12 cellular contexts compared by ENCODE assay signal in genomic region chr1:183610053-183610452, GRCh38. TPM values are rescaled to one million over a fixed set of nuclear protein-coding genes. Genes with fewer than 3 reads are reported as not detected.
DNase-seq lines count a peak whose midpoint lies in the region; ATAC-seq and TF ChIP-seq lines count a peak whose summit lies in the region.
"Had no signal": no experiment of that assay in that cellular context is flagged by ENCODE, and none has a peak within 500 bp of the region (broad histone marks: within the 10 kb centered on the region; RNA-seq: fewer than 3 reads in every experiment).

No MANE protein-coding gene starts in this region.

- H3K4me1 Mint-ChIP-seq in stimulated activated memory B cell treated with anti-CD40 and anti-IgM and Interleukin-4, amounts not matched to agents 10 μg/mL and 1 μg/mL and 100 μg/mL, for 72 hours = peaks cover 37% of the 10 kb centered on the region

- H3K9me3 Mint-ChIP-seq in stimulated activated memory B cell treated with anti-CD40 and anti-IgM and Interleukin-4, amounts not matched to agents 10 μg/mL and 1 μg/mL and 100 μg/mL, for 72 hours = no peaks in the 10 kb centered on the region
- H3K9me3 Mint-ChIP-seq: activated CD4-positive, alpha-beta memory T cell treated with anti-CD3 and anti-CD28 coated beads, Interleukin-2, amount 10 ng/mL, durations not matched to agents 7 days and 5 days; activated naive CD8-positive, alpha-beta T cell treated with anti-CD3 and anti-CD28 coated beads, Interleukin-2, amount 10 ng/mL, durations not matched to agents 7 days and 5 days had no signal

- ATAC-seq in SK-N-SH treated with all-trans-retinoic acid at 6 μM for 48 hours (peak; percentile 48), heart left ventricle (peak; percentile 39 to 66 (median 61))
- ATAC-seq in stimulated activated memory B cell treated with anti-CD40 and anti-IgM and Interleukin-4, amounts not matched to agents 10 μg/mL and 1 μg/mL and 100 μg/mL, for 72 hours = no peak

- TF ChIP-seq CTCF in heart left ventricle (IDR thresholded peaks at IDR 0.05) = no peak

- peaks cover 10% of the 10 kb centered on the region for H3K27me3 Mint-ChIP-seq in stimulated activated memory B cell treated with anti-CD40 and anti-IgM and Interleukin-4, amounts not matched to agents 10 μg/mL and 1 μg/mL and 100 μg/mL, for 72 hours

- no peaks in the 10 kb centered on the region for H3K9me3 ChIP-seq in heart left ventricle

- no peaks in the 10 kb centered on the region for H3K27me3 ChIP-seq in heart left ventricle

- DNase-seq in HCEC 1CT (peak; percentile 41), heart left ventricle (no peak), NCI-H1694 (lab: John Stamatoyannopoulos, UW) (no peak), nucleus accumbens (lab: John Stamatoyannopoulos, UW) (no peak)
- DNase-seq in stimulated activated CD8-positive, alpha-beta memory T cell treated with anti-CD3 and anti-CD28 coated beads, Interleukin-4, amount 100 ng/mL, for 48 hours = no peak
- no peak for DNase-seq in activated CD4-positive, alpha-beta T cell treated with anti-CD3 and anti-CD28 coated beads, Interleukin-2, amount 50 U/mL, for 4 hours
- DNase-seq: activated CD4-positive, alpha-beta memory T cell treated with anti-CD3 and anti-CD28 coated beads, Interleukin-2, amount 10 ng/mL, durations not matched to agents 7 days and 5 days; activated naive CD8-positive, alpha-beta T cell treated with anti-CD3 and anti-CD28 coated beads, Interleukin-2, amount 10 ng/mL, durations not matched to agents 7 days and 5 days; DMS 273 treated with DMSO at 0.1 percent for 48 hours; NCI-H524 treated with DMSO at 0.1 percent for 48 hours had no signal

- peak overlapping the region in 11 of 12 donors; percentile 55 to 78 (median 62) for H3K27ac ChIP-seq in heart left ventricle

- WGBS in heart left ventricle, 4 donors = 0 to 14% (median 6%) methylated on average over 1 of the region's 1 CpG

- H3K36me3 Mint-ChIP-seq in stimulated activated memory B cell treated with anti-CD40 and anti-IgM and Interleukin-4, amounts not matched to agents 10 μg/mL and 1 μg/mL and 100 μg/mL, for 72 hours = no peaks in the 10 kb centered on the region
- H3K36me3 Mint-ChIP-seq: activated naive CD8-positive, alpha-beta T cell treated with anti-CD3 and anti-CD28 coated beads, Interleukin-2, amount 10 ng/mL, durations not matched to agents 7 days and 5 days had no signal

- peak overlapping the region; percentile 91 for H3K27ac Mint-ChIP-seq in stimulated activated memory B cell treated with anti-CD40 and anti-IgM and Interleukin-4, amounts not matched to agents 10 μg/mL and 1 μg/mL and 100 μg/mL, for 72 hours
- H3K27ac Mint-ChIP-seq: activated CD4-positive, alpha-beta memory T cell treated with anti-CD3 and anti-CD28 coated beads, Interleukin-2, amount 10 ng/mL, durations not matched to agents 7 days and 5 days; activated naive CD8-positive, alpha-beta T cell treated with anti-CD3 and anti-CD28 coated beads, Interleukin-2, amount 10 ng/mL, durations not matched to agents 7 days and 5 days had no signal

- H3K4me3 ChIP-seq in heart left ventricle = no peak overlapping the region

- peaks cover 0 to 51% (median 21%) of the 10 kb centered on the region in 12 donors for H3K4me1 ChIP-seq in heart left ventricle

- H3K4me3 Mint-ChIP-seq in stimulated activated memory B cell treated with anti-CD40 and anti-IgM and Interleukin-4, amounts not matched to agents 10 μg/mL and 1 μg/mL and 100 μg/mL, for 72 hours = no peak overlapping the region
- H3K4me3 Mint-ChIP-seq: activated CD4-positive, alpha-beta memory T cell treated with anti-CD3 and anti-CD28 coated beads, Interleukin-2, amount 10 ng/mL, durations not matched to agents 7 days and 5 days; activated naive CD8-positive, alpha-beta T cell treated with anti-CD3 and anti-CD28 coated beads, Interleukin-2, amount 10 ng/mL, durations not matched to agents 7 days and 5 days had no signal

- no peak for TF ChIP-seq POLR2A in heart left ventricle (IDR thresholded peaks at IDR 0.05)

- no peaks in the 10 kb centered on the region for H3K36me3 ChIP-seq in heart left ventricle

- intact Hi-C loops in heart left ventricle (cut with DNase I) = no loop called here

TF ChIP-seq in SK-N-SH treated with all-trans-retinoic acid at 6 μM for 48 hours, 23 proteins besides CTCF, POLR2A, EP300 and RAD21:
- TF ChIP-seq ZNF8 (CRISPR knock-in tag; IDR thresholded peaks at IDR 0.05) (no peak), TSHZ2 (CRISPR knock-in tag; IDR thresholded peaks at IDR 0.05) (no peak), GLIS3 (CRISPR knock-in tag; IDR thresholded peaks at IDR 0.05) (no peak), TOX (CRISPR knock-in tag; IDR thresholded peaks at IDR 0.05; ENCODE audit: borderline replicate concordance) (no peak), OSR1 (CRISPR knock-in tag; IDR thresholded peaks at IDR 0.05) (no peak), SNAI2 (CRISPR knock-in tag; IDR thresholded peaks at IDR 0.05) (no peak), CSDC2 (CRISPR knock-in tag; IDR thresholded peaks at IDR 0.05) (no peak)
TF ChIP-seq in SK-N-SH treated with all-trans-retinoic acid at 6 μM for 48 hours: peak in this region for 0.

RNA-seq across cellular contexts. Expression of gene NCF2, which starts 19.8 kb away (rescaled TPM):
- total RNA-seq in heart left ventricle = 10 to 100 TPM in 2 of 9 donors, 1 to 10 TPM in 7; 2.6 to 51.2 (median 5.1) TPM
- polyA plus RNA-seq in heart left ventricle = 1 to 10 TPM; 1.3 to 2.5 TPM

RNA-seq across cellular contexts. Expression of gene ARPC5, which starts 25.5 kb away (rescaled TPM):
- total RNA-seq in heart left ventricle = 100 to 1,000 TPM in 1 of 9 donors, 10 to 100 TPM in 8; 24.6 to 105 (median 31.3) TPM
- polyA plus RNA-seq in heart left ventricle = 10 to 100 TPM; 26.0 to 62.0 TPM

RNA-seq across cellular contexts. Expression of gene APOBEC4, which starts 43.1 kb away (rescaled TPM):
- not detected for total RNA-seq in heart left ventricle
- under 1 TPM in 1 of 2 donors, not detected in 1; 0.30 TPM for polyA plus RNA-seq in heart left ventricle
- total RNA-seq: activated CD4-positive, alpha-beta memory T cell treated with anti-CD3 and anti-CD28 coated beads, Interleukin-2, amount 10 ng/mL, durations not matched to agents 7 days and 5 days; activated naive CD8-positive, alpha-beta T cell treated with anti-CD3 and anti-CD28 coated beads, Interleukin-2, amount 10 ng/mL, durations not matched to agents 7 days and 5 days had no signal
